20 cellular contexts compared by ENCODE assay signal in genomic region chr18:38456253-38456652, GRCh38.
"Had no signal": no experiment of that assay in that cellular context is flagged by ENCODE, and none has a peak within 500 bp of the region (broad histone marks: within the 10 kb centered on the region; RNA-seq: fewer than 3 reads in every experiment).

No MANE protein-coding gene starts in this region.

- DNase-seq: activated CD4-positive, alpha-beta memory T cell treated with anti-CD3 and anti-CD28 coated beads for 36 hours; activated CD4-positive, alpha-beta T cell treated with anti-CD3 and anti-CD28 coated beads, Interleukin-2, amount 10 ng/mL, durations not matched to agents 7 days and 5 days; activated CD4-positive, CD25-positive, alpha-beta regulatory T cell; activated CD8-positive, alpha-beta memory T cell treated with anti-CD3 and anti-CD28 coated beads for 24 hours; activated effector memory CD4-positive, alpha-beta T cell treated with anti-CD3 and anti-CD28 coated beads, Interleukin-2, amount 50 U/mL, for 16 hours; activated naive CD4-positive, alpha-beta T cell treated with Interleukin-2 at 50 U/mL for 16 hours; activated naive CD8-positive, alpha-beta T cell treated with anti-CD3 and anti-CD28 coated beads, Interleukin-2, amount 50 U/mL, for 24 hours; activated T-cell treated with anti-CD3 and anti-CD28 coated beads, Interleukin-2, amount 50 U/mL, for 4 hours; amniotic stem cell; NCI-H1092; NCI-H1694 treated with DMSO at 0.1 percent for 48 hours; NCI-H2029 treated with DMSO at 0.1 percent for 48 hours; NCI-H2171; NCI-H2227 treated with DMSO at 0.1 percent for 48 hours; NCI-H510A; NCI-H526 treated with DMSO at 0.1 percent for 48 hours; SIG-M5; T-cell had no signal

- ATAC-seq: activated naive CD4-positive, alpha-beta T cell treated with anti-CD3 and anti-CD28 coated beads, Interleukin-2, amount 50 U/mL, for 72 hours; activated naive CD8-positive, alpha-beta T cell treated with anti-CD3 and anti-CD28 coated beads, Interleukin-2, amount 50 U/mL, for 24 hours; activated T-cell treated with anti-CD3 and anti-CD28 coated beads, Interleukin-2, amount 50 U/mL, for 4 hours; body of pancreas; T-cell had no signal
